1 cellular context compared by ENCODE assay signal in genomic region chr2:11376071-11376470, GRCh38.
TF ChIP-seq lines count a peak whose summit lies in the region.

No MANE protein-coding gene starts in this region.

TF ChIP-seq in HepG2, 621 proteins besides CTCF, POLR2A, EP300 and RAD21 (continued from another document and continues in another):
- TF ChIP-seq ZNF512B (CRISPR knock-in tag; IDR thresholded peaks at IDR 0.05; ENCODE audit: borderline replicate concordance) (no peak), HOXD1 (CRISPR knock-in tag; IDR thresholded peaks at IDR 0.05) (no peak), GATAD2A (CRISPR knock-in tag; IDR thresholded peaks at IDR 0.05) (peak; percentile 64; the same call in 1 of the 2 replicates), THAP7 (CRISPR knock-in tag; IDR thresholded peaks at IDR 0.05) (no peak), SALL2 (CRISPR knock-in tag; IDR thresholded peaks at IDR 0.05) (no peak), ZFYVE20 (CRISPR knock-in tag; IDR thresholded peaks at IDR 0.05; ENCODE audit: borderline replicate concordance, low read depth) (no peak), CENPX (CRISPR knock-in tag; IDR thresholded peaks at IDR 0.05) (no peak), HMG20A (CRISPR knock-in tag; IDR thresholded peaks at IDR 0.05; ENCODE audit: borderline replicate concordance) (no peak), SNAI1 (CRISPR knock-in tag; IDR thresholded peaks at IDR 0.05; ENCODE audit: borderline replicate concordance) (no peak), ZNF547 (CRISPR knock-in tag; IDR thresholded peaks at IDR 0.05) (peak; percentile 64; the same call in 1 of the 2 replicates), MIXL1 (CRISPR knock-in tag; IDR thresholded peaks at IDR 0.05) (no peak), FOXP1 (IDR thresholded peaks at IDR 0.05) (no peak), FOXP1 (CRISPR knock-in tag; IDR thresholded peaks at IDR 0.05) (no peak), ZFP37 (CRISPR knock-in tag; IDR thresholded peaks at IDR 0.05; ENCODE audit: borderline replicate concordance) (no peak), FLYWCH1 (CRISPR knock-in tag; IDR thresholded peaks at IDR 0.05) (no peak), GPBP1L1 (CRISPR knock-in tag; IDR thresholded peaks at IDR 0.05) (no peak), SKI (IDR thresholded peaks at IDR 0.05; ENCODE audit: partially characterized antibody) (no peak), MNT (IDR thresholded peaks at IDR 0.05) (no peak), ZNF839 (CRISPR knock-in tag; IDR thresholded peaks at IDR 0.05; ENCODE audit: borderline replicate concordance) (no peak), ZNF777 (CRISPR knock-in tag; IDR thresholded peaks at IDR 0.05) (no peak), NONO (IDR thresholded peaks at IDR 0.05) (no peak), NONO (CRISPR knock-in tag; conservative IDR thresholded peaks at IDR 0.05) (no peak), ZNF772 (CRISPR knock-in tag; IDR thresholded peaks at IDR 0.05) (no peak), ZNF614 (CRISPR knock-in tag; IDR thresholded peaks at IDR 0.05; ENCODE audit: borderline replicate concordance) (no peak), SSRP1 (CRISPR knock-in tag; IDR thresholded peaks at IDR 0.05) (no peak), NR2F6 (IDR thresholded peaks at IDR 0.05) (no peak), NR2F6 (CRISPR knock-in tag; IDR thresholded peaks at IDR 0.05) (peak; percentile 62), ZFP82 (CRISPR knock-in tag; IDR thresholded peaks at IDR 0.05; ENCODE audit: borderline replicate concordance) (no peak), ZNF136 (CRISPR knock-in tag; IDR thresholded peaks at IDR 0.05; ENCODE audit: low read depth) (no peak), PITX1 (CRISPR knock-in tag; IDR thresholded peaks at IDR 0.05) (peak; percentile 28; the same call in 1 of the 2 replicates), KLF11 (CRISPR knock-in tag; IDR thresholded peaks at IDR 0.05) (peak; percentile 43; the same call in 1 of the 2 replicates), ATF7 (IDR thresholded peaks at IDR 0.05) (no peak), ATF7 (CRISPR knock-in tag; IDR thresholded peaks at IDR 0.05) (no peak), JUND (CRISPR knock-in tag; IDR thresholded peaks at IDR 0.05) (no peak), RBM22 (optimal IDR thresholded peaks at IDR 0.05; ENCODE audit: low read length) (no peak), ZNF776 (CRISPR knock-in tag; IDR thresholded peaks at IDR 0.05) (no peak), KAT2B (IDR thresholded peaks at IDR 0.05; ENCODE audit: borderline replicate concordance, low read depth, low read length) (no peak), ZFP62 (CRISPR knock-in tag; IDR thresholded peaks at IDR 0.05) (no peak), MAFK (conservative IDR thresholded peaks at IDR 0.05 in 1 of 2, IDR thresholded peaks at IDR 0.05 in 1 of 2; ENCODE audit: low read length in 2 of 2) (no peak), KIAA2018 (CRISPR knock-in tag; IDR thresholded peaks at IDR 0.05; ENCODE audit: borderline replicate concordance) (no peak)
- TF ChIP-seq, protein P1, sequence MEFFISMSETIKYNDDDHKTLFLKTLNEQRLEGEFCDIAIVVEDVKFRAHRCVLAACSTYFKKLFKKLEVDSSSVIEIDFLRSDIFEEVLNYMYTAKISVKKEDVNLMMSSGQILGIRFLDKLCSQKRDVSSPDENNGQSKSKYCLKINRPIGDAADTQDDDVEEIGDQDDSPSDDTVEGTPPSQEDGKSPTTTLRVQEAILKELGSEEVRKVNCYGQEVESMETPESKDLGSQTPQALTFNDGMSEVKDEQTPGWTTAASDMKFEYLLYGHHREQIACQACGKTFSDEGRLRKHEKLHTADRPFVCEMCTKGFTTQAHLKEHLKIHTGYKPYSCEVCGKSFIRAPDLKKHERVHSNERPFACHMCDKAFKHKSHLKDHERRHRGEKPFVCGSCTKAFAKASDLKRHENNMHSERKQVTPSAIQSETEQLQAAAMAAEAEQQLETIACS (CRISPR knock-in tag; IDR thresholded peaks at IDR 0.05), result no peak
- TF ChIP-seq, protein P2, sequence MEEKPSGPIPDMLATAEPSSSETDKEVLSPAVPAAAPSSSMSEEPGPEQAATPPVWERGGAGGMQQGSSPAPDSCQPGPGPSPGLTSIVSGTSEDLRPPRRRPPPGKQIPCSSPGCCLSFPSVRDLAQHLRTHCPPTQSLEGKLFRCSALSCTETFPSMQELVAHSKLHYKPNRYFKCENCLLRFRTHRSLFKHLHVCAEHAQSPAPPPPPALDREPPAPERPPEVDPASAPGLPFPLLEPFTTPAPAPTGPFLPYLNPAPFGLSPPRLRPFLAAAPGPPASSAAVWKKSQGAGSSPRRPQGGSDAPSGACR (CRISPR knock-in tag; IDR thresholded peaks at IDR 0.05), result no peak
- TF ChIP-seq, protein P3, sequence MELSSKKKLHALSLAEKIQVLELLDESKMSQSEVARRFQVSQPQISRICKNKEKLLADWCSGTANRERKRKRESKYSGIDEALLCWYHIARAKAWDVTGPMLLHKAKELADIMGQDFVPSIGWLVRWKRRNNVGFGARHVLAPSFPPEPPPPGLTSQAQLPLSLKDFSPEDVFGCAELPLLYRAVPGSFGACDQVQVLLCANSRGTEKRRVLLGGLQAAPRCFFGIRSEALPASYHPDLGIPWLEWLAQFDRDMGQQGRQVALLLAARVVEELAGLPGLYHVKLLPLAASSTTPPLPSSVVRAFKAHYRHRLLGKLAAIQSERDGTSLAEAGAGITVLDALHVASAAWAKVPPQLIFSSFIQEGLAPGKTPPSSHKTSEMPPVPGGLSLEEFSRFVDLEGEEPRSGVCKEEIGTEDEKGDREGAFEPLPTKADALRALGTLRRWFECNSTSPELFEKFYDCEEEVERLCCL (CRISPR knock-in tag; IDR thresholded peaks at IDR 0.05; ENCODE audit: borderline replicate concordance), result no peak
- TF ChIP-seq, protein P4, sequence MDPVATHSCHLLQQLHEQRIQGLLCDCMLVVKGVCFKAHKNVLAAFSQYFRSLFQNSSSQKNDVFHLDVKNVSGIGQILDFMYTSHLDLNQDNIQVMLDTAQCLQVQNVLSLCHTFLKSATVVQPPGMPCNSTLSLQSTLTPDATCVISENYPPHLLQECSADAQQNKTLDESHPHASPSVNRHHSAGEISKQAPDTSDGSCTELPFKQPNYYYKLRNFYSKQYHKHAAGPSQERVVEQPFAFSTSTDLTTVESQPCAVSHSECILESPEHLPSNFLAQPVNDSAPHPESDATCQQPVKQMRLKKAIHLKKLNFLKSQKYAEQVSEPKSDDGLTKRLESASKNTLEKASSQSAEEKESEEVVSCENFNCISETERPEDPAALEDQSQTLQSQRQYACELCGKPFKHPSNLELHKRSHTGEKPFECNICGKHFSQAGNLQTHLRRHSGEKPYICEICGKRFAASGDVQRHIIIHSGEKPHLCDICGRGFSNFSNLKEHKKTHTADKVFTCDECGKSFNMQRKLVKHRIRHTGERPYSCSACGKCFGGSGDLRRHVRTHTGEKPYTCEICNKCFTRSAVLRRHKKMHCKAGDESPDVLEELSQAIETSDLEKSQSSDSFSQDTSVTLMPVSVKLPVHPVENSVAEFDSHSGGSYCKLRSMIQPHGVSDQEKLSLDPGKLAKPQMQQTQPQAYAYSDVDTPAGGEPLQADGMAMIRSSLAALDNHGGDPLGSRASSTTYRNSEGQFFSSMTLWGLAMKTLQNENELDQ (CRISPR knock-in tag; IDR thresholded peaks at IDR 0.05; ENCODE audit: borderline replicate concordance), result no peak
